ENCODE assay signal across 18 cellular contexts in the genomic region with DNA sequence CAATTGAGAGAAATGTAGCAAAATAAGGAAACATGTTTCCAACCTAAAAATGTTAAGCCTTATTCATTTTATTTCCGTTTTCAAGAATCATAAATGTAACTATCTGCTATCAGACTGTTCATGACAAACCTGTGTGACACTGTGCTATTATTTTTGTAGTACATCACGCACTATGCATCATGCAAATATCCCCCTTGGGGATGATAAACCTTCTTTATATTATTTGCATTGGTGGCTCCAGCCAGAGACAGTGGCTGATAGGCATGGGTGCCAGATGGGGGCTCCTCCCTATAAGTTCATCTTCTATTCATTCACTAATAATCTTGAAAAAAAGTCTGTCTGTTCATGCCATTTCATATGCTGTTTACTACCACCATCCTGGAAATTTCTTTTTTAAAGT. TPM values are rescaled to one million over a fixed set of nuclear protein-coding genes. Genes with fewer than 3 reads are reported as not detected.
"Had no signal": no experiment of that assay in that cellular context is flagged by ENCODE, and none has a peak within 500 bp of the region (broad histone marks: within the 10 kb centered on the region; RNA-seq: fewer than 3 reads in every experiment).

No MANE protein-coding gene starts in this region.

- ATAC-seq: mucosa of descending colon; naive thymus-derived CD8-positive, alpha-beta T cell; pancreas had no signal

- H3K27ac ChIP-seq: esophagus squamous epithelium, left ventricle myocardium inferior, pancreas, stomach, testis, upper lobe of left lung had no signal

- H3K4me1 ChIP-seq: left ventricle myocardium inferior, testis, upper lobe of left lung had no signal

- H3K27ac Mint-ChIP-seq: activated CD4-positive, alpha-beta T cell treated with anti-CD3 and anti-CD28 coated beads, Interleukin-2, amount 10 ng/mL, durations not matched to agents 7 days and 5 days; activated naive CD8-positive, alpha-beta T cell treated with anti-CD3 and anti-CD28 coated beads, Interleukin-2, amount 10 ng/mL, durations not matched to agents 7 days and 5 days; activated T-helper 1 cell treated with anti-CD3 and anti-CD28 coated beads, Interleukin-12 subunit alpha, Interleukin-12 subunit beta, Interleukin-2, Interleukin-4 antibody, amounts not matched to agents 30 ng/mL and 10 ng/mL and 1 ng/mL, durations not matched to agents 14 hours and 24 hours and 36 hours; naive thymus-derived CD8-positive, alpha-beta T cell had no signal

- FAIRE-seq: endothelial cell of umbilical vein, pancreas had no signal

- DNase-seq: activated CD4-positive, alpha-beta T cell treated with anti-CD3 and anti-CD28 coated beads, Interleukin-2, amount 10 ng/mL, durations not matched to agents 7 days and 5 days; activated CD4-positive, CD25-positive, alpha-beta regulatory T cell; activated naive CD8-positive, alpha-beta T cell treated with anti-CD3 and anti-CD28 coated beads, Interleukin-2, amount 10 ng/mL, durations not matched to agents 7 days and 5 days; cortex of kidney; effector CD8-positive, alpha-beta T cell; esophagus squamous epithelium; hypothalamus; left ventricle myocardium inferior; mucosa of descending colon; naive thymus-derived CD8-positive, alpha-beta T cell; pancreas; stimulated activated CD4-positive, alpha-beta T cell treated with anti-CD3 and anti-CD28 coated beads, Interleukin-2, amount 100 ng/mL, for 24 hours; stomach; testis; upper lobe of left lung had no signal

- H3K4me3 Mint-ChIP-seq: activated CD4-positive, alpha-beta T cell treated with anti-CD3 and anti-CD28 coated beads, Interleukin-2, amount 10 ng/mL, durations not matched to agents 7 days and 5 days; activated naive CD8-positive, alpha-beta T cell treated with anti-CD3 and anti-CD28 coated beads, Interleukin-2, amount 10 ng/mL, durations not matched to agents 7 days and 5 days; activated T-helper 1 cell treated with anti-CD3 and anti-CD28 coated beads, Interleukin-12 subunit alpha, Interleukin-12 subunit beta, Interleukin-2, Interleukin-4 antibody, amounts not matched to agents 30 ng/mL and 10 ng/mL and 1 ng/mL, durations not matched to agents 14 hours and 24 hours and 36 hours; brain; naive thymus-derived CD8-positive, alpha-beta T cell had no signal

- H3K36me3 ChIP-seq: esophagus squamous epithelium, left ventricle myocardium inferior, pancreas, stomach, upper lobe of left lung had no signal

- H3K4me3 ChIP-seq: esophagus squamous epithelium, left ventricle myocardium inferior, mucosa of descending colon, pancreas, stomach, testis, upper lobe of left lung had no signal

- H3K9me3 Mint-ChIP-seq: activated CD4-positive, alpha-beta T cell treated with anti-CD3 and anti-CD28 coated beads, Interleukin-2, amount 10 ng/mL, durations not matched to agents 7 days and 5 days; activated naive CD8-positive, alpha-beta T cell treated with anti-CD3 and anti-CD28 coated beads, Interleukin-2, amount 10 ng/mL, durations not matched to agents 7 days and 5 days; activated T-helper 1 cell treated with anti-CD3 and anti-CD28 coated beads, Interleukin-12 subunit alpha, Interleukin-12 subunit beta, Interleukin-2, Interleukin-4 antibody, amounts not matched to agents 30 ng/mL and 10 ng/mL and 1 ng/mL, durations not matched to agents 14 hours and 24 hours and 36 hours; brain; naive thymus-derived CD8-positive, alpha-beta T cell had no signal

- H3K9me3 ChIP-seq: esophagus squamous epithelium, left ventricle myocardium inferior, mucosa of descending colon, pancreas, stomach, testis, upper lobe of left lung had no signal

- H3K36me3 Mint-ChIP-seq: activated naive CD8-positive, alpha-beta T cell treated with anti-CD3 and anti-CD28 coated beads, Interleukin-2, amount 10 ng/mL, durations not matched to agents 7 days and 5 days; brain; naive thymus-derived CD8-positive, alpha-beta T cell had no signal

- H3K27me3 ChIP-seq: esophagus squamous epithelium, stomach, testis, upper lobe of left lung had no signal

- H3K4me1 Mint-ChIP-seq: activated CD4-positive, alpha-beta T cell treated with anti-CD3 and anti-CD28 coated beads, Interleukin-2, amount 10 ng/mL, durations not matched to agents 7 days and 5 days; activated naive CD8-positive, alpha-beta T cell treated with anti-CD3 and anti-CD28 coated beads, Interleukin-2, amount 10 ng/mL, durations not matched to agents 7 days and 5 days; naive thymus-derived CD8-positive, alpha-beta T cell had no signal

RNA-seq across cellular contexts. Expression of a gene that starts 7.1 kb away (rescaled TPM):
- total RNA-seq: naive thymus-derived CD8-positive, alpha-beta T cell had no signal
